8 cellular contexts compared by ENCODE assay signal in the genomic region with DNA sequence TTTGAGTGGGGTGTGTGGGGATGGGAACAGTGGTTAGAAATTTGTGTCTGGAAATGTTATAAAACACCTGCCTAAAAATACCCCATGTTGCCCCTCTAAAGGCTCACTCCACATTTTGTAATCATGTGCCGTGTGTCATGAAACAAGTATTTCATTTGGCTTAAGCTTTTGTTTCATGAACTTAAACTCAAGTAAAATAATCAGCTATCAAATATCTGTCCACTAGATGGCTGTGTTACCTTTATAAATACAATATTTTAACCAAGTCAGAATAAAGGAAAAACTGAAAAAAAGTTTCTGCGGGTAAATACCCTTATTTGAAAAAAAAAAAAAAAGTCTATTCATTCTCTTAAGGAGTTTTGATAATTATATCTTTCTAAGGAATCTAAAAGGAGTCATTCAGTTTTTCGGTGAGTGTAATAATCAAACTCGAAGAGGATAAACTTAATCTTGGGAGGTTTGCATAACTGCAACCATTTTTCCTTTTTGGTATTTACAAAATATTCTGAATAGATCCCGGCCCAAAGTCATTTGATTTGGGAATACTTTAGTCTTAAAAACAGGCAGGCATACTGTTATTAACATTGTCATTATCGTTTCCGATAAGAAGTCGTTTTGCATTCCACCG. TPM values are rescaled to one million over a fixed set of nuclear protein-coding genes. Genes with fewer than 3 reads are reported as not detected.
DNase-seq lines count a peak whose midpoint lies in the region; FAIRE-seq and TF ChIP-seq lines count a peak whose summit lies in the region.

No MANE protein-coding gene starts in this region.

- in situ Hi-C loops in GM23248 (cut with MboI): loop anchor here (10.0 to 25.0 kb wide), 2 partner anchors 482 to 905 kb away; no protein-coding TSS in a partner anchor

- intact Hi-C loops in testis (cut with DNase I; ENCODE audit: low total_unique reads): no loop called here
- intact Hi-C loops in head of caudate nucleus (cut with DNase I): no loop called here

- POLR2A ChIA-PET in AG04450 (lab: Yijun Ruan, JAX): interaction anchor here (0.7 to 1.0 kb wide), 2 partner anchors 99 to 429 kb away, joined by 3 read pairs; a partner anchor contains a TSS

- DNase-seq in AG04450 (ENCODE audit: low read depth, low spot score): peak; percentile 34
- peak; percentile 75 for DNase-seq in GM23248
- DNase-seq in RCC 7860 (ENCODE audit: low spot score): peak; percentile 6
- DNase-seq in fibroblast of pulmonary artery (ENCODE audit: low read depth): peak; percentile 87
- no peak for DNase-seq in testis
- no peak for DNase-seq in T-helper 1 cell
- no peak for DNase-seq in head of caudate nucleus
- no peak for DNase-seq in retina

- peaks cover 10% of the 10 kb centered on the region for H3K4me1 ChIP-seq in GM23248 (ENCODE audit: insufficient read depth)
- H3K4me1 ChIP-seq in testis: no peaks in the 10 kb centered on the region

- H3K27ac ChIP-seq in AG04450 (ENCODE audit: low read depth, low read length) (no peak overlapping the region), GM23248 (no peak overlapping the region), testis (no peak overlapping the region)

- H3K9me3 ChIP-seq in AG04450 (ENCODE audit: control insufficient read depth, insufficient read depth, low read length): no peaks in the 10 kb centered on the region
- H3K9me3 ChIP-seq in GM23248 (ENCODE audit: low read depth): no peaks in the 10 kb centered on the region
- H3K9me3 ChIP-seq in testis: no peaks in the 10 kb centered on the region

- peak overlapping the region; percentile 37; the same call in 1 of the 2 replicates for H2AFZ ChIP-seq in GM23248

- H3K36me3 ChIP-seq in GM23248 (ENCODE audit: low read depth) (no peaks in the 10 kb centered on the region), testis (ENCODE audit: low read depth, missing control alignments) (no peaks in the 10 kb centered on the region)

- no peaks in the 10 kb centered on the region for H4K20me1 ChIP-seq in GM23248 (ENCODE audit: insufficient read depth)

- CTCF ChIA-PET in AG04450 (lab: Charles Lee): interaction anchor here (0.7 to 3.6 kb wide), 18 partner anchors 8 to 480 kb away, joined by 3 to 20 read pairs (median 4); no protein-coding TSS in a partner anchor

- no peak overlapping the region for H3K9ac ChIP-seq in GM23248

- H3K79me2 ChIP-seq in GM23248 (ENCODE audit: insufficient read depth): no peaks in the 10 kb centered on the region

- FAIRE-seq in RCC 7860 (lab: Jason Lieb, UNC): peak; percentile 77

- TF ChIP-seq CTCF in AG04450 (IDR thresholded peaks at IDR 0.05; ENCODE audit: low read depth, low read length) (peak; percentile 44; the same call in 1 of the 2 replicates), fibroblast of pulmonary artery (IDR thresholded peaks at IDR 0.05; ENCODE audit: low read length, missing control alignments) (peak; percentile 46), testis (IDR thresholded peaks at IDR 0.05) (peak; percentile 32 to 47 (median 32))

- H3F3A ChIP-seq in GM23248 (ENCODE audit: insufficient read depth): 0 out of 2 replicates have a peak, but pooled peaks cover 12% of the 10 kb centered on the region

- 50 to 55% methylated on average over 9 of the region's 9 CpGs for WGBS in GM23248 (ENCODE audit: low coverage in 1 of 2, low lambda C conversion rate in 2 of 2, missing lambda C conversion rate in 2 of 2), 2 experiments
- WGBS in testis, 2 donors: 70 to 73% methylated on average over 9 of the region's 9 CpGs

- no peaks in the 10 kb centered on the region for H3K9me2 ChIP-seq in GM23248 (ENCODE audit: insufficient read depth)

- H3K27me3 ChIP-seq in AG04450 (ENCODE audit: control insufficient read depth, insufficient read depth, low read length) (no peaks in the 10 kb centered on the region), GM23248 (replicated peaks; ENCODE audit: insufficient read depth) (no peaks in the 10 kb centered on the region), testis (no peaks in the 10 kb centered on the region)

- peak overlapping the region; percentile 54 for H3K4me2 ChIP-seq in GM23248 (ENCODE audit: unreplicated experiment)

- TF ChIP-seq POLR2A in testis (IDR thresholded peaks at IDR 0.05): no peak

- H3K4me3 ChIP-seq in AG04450 (ENCODE audit: low read depth, low read length) (no peak overlapping the region), GM23248 (no peak overlapping the region), fibroblast of pulmonary artery (replicated peaks; ENCODE audit: low read depth, low read length) (no peak overlapping the region), testis (no peak overlapping the region)

RNA-seq across cellular contexts. Expression of a gene that starts 29.9 kb away (rescaled TPM):
- polyA plus RNA-seq in AG04450 (2011; rRNA removed) (16.8 and 23.7 TPM in 2 replicates), GM23248 (2016; fragmentation: Nextera tagmentation; extraction: Ambion mirVana) (21.9 and 22.7 TPM in 2 replicates), testis (ENCODE audit: insufficient read depth, low read depth, low replicate concordance) (18.4 TPM)
- polyA minus RNA-seq in AG04450 (2011; rRNA and poly(A)+ RNA removed): 10.2 and 17.7 TPM in 2 replicates
- 16.3 and 22.1 TPM in 2 replicates for total RNA-seq in GM23248 (2014; rRNA removed; shearing (Covaris generic))
- total RNA-seq in testis: 10 to 100 TPM; 10.7 to 19.4 TPM

RNA-seq across cellular contexts. Expression of a gene that starts 49.5 kb away (rescaled TPM):
- polyA plus RNA-seq in AG04450 (2011; rRNA removed): 7.1 and 13.1 TPM in 2 replicates
- polyA minus RNA-seq in AG04450 (2011; rRNA and poly(A)+ RNA removed): 2.4 and 5.5 TPM in 2 replicates
- 8.5 and 11.2 TPM in 2 replicates for total RNA-seq in GM23248 (2014; rRNA removed; shearing (Covaris generic))
- polyA plus RNA-seq in GM23248 (2016; fragmentation: Nextera tagmentation; extraction: Ambion mirVana): 15.2 and 15.5 TPM in 2 replicates
- total RNA-seq in testis: 1 to 10 TPM; 6.8 to 8.3 TPM
- 6.0 TPM for polyA plus RNA-seq in testis (ENCODE audit: insufficient read depth, low read depth, low replicate concordance)

Comparison
In these comparisons a context has a peak if more than half of its experiments do, and no peak if none do; other contexts are left out.
1. DNase-seq: peak in AG04450 (single experiment), GM23248 (single experiment), RCC 7860 (single experiment) and fibroblast of pulmonary artery (single experiment); none in testis (single experiment), T-helper 1 cell (0 of 5), head of caudate nucleus (0 of 42) and retina (single experiment).
2. Peak in every context shown above with its lines, with median percentiles within 50 percentile points of each other: CTCF ChIP-seq.